In the genomic region with DNA sequence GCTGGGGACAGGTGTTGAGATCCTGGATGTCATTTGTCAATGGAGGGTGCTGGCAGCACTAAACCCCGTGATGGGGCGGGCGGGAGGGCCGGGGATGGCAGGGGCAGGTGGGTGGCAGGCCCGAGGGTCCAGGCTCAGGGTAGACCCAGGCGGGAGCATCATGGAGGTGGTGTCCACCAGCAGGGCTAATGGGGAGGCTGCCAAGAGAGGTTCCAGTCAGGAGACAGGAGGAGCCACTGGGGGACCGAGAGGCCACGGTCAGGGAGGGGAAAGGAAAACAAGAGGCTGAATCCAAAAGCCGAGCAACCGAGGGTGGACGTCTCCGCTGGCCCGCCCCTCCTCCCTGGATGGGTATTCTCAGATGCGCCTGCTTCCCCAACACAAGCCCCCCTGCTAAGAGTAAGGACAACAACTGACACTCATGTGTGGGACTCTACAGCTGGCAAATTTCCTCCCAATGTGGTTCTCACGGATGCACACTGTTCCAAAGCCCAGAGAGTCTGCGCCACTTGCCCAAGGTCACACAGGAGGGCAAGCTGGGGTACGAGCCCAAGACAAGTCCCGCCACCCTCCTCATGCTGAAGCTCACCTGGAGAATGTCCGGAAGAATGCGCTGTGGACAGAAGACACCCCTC, we compare ENCODE assay signal across 1 cellular context.
TF ChIP-seq lines count a peak whose summit lies in the region.

No MANE protein-coding gene starts in this region.

TF ChIP-seq in GM23338, 12 proteins besides CTCF, POLR2A, EP300 and RAD21 (continued from another document):
- TF ChIP-seq, protein P1, sequence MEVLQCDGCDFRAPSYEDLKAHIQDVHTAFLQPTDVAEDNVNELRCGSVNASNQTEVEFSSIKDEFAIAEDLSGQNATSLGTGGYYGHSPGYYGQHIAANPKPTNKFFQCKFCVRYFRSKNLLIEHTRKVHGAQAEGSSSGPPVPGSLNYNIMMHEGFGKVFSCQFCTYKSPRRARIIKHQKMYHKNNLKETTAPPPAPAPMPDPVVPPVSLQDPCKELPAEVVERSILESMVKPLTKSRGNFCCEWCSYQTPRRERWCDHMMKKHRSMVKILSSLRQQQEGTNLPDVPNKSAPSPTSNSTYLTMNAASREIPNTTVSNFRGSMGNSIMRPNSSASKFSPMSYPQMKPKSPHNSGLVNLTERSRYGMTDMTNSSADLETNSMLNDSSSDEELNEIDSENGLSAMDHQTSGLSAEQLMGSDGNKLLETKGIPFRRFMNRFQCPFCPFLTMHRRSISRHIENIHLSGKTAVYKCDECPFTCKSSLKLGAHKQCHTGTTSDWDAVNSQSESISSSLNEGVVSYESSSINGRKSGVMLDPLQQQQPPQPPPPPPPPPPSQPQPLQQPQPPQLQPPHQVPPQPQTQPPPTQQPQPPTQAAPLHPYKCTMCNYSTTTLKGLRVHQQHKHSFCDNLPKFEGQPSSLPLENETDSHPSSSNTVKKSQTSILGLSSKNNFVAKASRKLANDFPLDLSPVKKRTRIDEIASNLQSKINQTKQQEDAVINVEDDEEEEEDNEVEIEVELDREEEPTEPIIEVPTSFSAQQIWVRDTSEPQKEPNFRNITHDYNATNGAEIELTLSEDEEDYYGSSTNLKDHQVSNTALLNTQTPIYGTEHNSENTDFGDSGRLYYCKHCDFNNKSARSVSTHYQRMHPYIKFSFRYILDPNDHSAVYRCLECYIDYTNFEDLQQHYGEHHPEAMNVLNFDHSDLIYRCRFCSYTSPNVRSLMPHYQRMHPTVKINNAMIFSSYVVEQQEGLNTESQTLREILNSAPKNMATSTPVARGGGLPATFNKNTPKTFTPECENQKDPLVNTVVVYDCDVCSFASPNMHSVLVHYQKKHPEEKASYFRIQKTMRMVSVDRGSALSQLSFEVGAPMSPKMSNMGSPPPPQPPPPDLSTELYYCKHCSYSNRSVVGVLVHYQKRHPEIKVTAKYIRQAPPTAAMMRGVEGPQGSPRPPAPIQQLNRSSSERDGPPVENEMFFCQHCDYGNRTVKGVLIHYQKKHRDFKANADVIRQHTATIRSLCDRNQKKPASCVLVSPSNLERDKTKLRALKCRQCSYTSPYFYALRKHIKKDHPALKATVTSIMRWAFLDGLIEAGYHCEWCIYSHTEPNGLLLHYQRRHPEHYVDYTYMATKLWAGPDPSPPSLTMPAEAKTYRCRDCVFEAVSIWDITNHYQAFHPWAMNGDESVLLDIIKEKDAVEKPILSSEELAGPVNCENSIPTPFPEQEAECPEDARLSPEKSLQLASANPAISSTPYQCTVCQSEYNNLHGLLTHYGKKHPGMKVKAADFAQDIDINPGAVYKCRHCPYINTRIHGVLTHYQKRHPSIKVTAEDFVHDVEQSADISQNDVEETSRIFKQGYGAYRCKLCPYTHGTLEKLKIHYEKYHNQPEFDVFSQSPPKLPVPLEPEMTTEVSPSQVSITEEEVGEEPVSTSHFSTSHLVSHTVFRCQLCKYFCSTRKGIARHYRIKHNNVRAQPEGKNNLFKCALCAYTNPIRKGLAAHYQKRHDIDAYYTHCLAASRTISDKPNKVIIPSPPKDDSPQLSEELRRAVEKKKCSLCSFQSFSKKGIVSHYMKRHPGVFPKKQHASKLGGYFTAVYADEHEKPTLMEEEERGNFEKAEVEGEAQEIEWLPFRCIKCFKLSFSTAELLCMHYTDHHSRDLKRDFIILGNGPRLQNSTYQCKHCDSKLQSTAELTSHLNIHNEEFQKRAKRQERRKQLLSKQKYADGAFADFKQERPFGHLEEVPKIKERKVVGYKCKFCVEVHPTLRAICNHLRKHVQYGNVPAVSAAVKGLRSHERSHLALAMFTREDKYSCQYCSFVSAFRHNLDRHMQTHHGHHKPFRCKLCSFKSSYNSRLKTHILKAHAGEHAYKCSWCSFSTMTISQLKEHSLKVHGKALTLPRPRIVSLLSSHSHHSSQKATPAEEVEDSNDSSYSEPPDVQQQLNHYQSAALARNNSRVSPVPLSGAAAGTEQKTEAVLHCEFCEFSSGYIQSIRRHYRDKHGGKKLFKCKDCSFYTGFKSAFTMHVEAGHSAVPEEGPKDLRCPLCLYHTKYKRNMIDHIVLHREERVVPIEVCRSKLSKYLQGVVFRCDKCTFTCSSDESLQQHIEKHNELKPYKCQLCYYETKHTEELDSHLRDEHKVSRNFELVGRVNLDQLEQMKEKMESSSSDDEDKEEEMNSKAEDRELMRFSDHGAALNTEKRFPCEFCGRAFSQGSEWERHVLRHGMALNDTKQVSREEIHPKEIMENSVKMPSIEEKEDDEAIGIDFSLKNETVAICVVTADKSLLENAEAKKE (CRISPR knock-in tag; IDR thresholded peaks at IDR 0.05): no peak
